In the genomic region with DNA sequence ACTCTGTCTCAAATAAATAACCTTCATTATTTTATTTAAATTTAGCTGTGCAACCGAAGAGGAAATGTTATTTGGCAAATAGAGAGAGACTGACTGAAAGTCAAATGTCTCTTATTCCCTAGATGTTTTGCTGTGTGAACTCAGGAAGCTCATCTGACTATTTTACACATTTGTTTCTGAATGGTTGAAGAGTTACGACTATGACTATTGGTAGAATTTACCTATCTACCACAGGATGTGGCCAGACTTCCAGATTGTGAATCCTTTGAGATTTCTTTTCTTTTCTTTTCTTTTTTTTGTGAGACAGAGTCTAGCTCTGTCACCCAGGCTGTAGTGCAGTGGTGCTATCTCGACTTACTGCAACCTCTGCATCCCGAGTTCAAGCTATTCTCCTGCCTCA, we compare ENCODE assay signal across 25 cellular contexts. TPM values are rescaled to one million over a fixed set of nuclear protein-coding genes. Genes with fewer than 3 reads are reported as not detected.
DNase-seq lines count a peak whose midpoint lies in the region; ATAC-seq lines count a peak whose summit lies in the region.
"Had no signal": no experiment of that assay in that cellular context is flagged by ENCODE, and none has a peak within 500 bp of the region (broad histone marks: within the 10 kb centered on the region; RNA-seq: fewer than 3 reads in every experiment).

No MANE protein-coding gene starts in this region.

- no peaks in the 10 kb centered on the region for H3K27me3 ChIP-seq in thymus (ENCODE audit: control insufficient read depth, insufficient read depth)
- H3K27me3 ChIP-seq: ascending aorta, gastrocnemius medialis, hepatocyte, Peyer's patch, SJCRH30 had no signal

- no peak overlapping the region for H3K4me3 Mint-ChIP-seq in activated naive CD4-positive, alpha-beta T cell treated with anti-CD3 and anti-CD28 coated beads, Interleukin-2, amount 10 ng/mL, durations not matched to agents 7 days and 5 days
- H3K4me3 Mint-ChIP-seq: endodermal cell had no signal

- peak overlapping the region; percentile 62 for H3K27ac Mint-ChIP-seq in activated naive CD4-positive, alpha-beta T cell treated with anti-CD3 and anti-CD28 coated beads, Interleukin-2, amount 10 ng/mL, durations not matched to agents 7 days and 5 days
- peak overlapping the region; percentile 22 to 96 for H3K27ac Mint-ChIP-seq in activated naive CD4-positive, alpha-beta T cell treated with anti-CD3 and anti-CD28 coated beads, Interleukin-2, amount 50 U/mL, for 72 hours
- H3K27ac Mint-ChIP-seq: endodermal cell had no signal

- peaks cover 2% of the 10 kb centered on the region for H3K9me3 Mint-ChIP-seq in activated naive CD4-positive, alpha-beta T cell treated with anti-CD3 and anti-CD28 coated beads, Interleukin-2, amount 10 ng/mL, durations not matched to agents 7 days and 5 days
- peaks cover 4 to 6% of the 10 kb centered on the region in 2 donors for H3K9me3 Mint-ChIP-seq in activated naive CD4-positive, alpha-beta T cell treated with anti-CD3 and anti-CD28 coated beads, Interleukin-2, amount 50 U/mL, for 72 hours
- H3K9me3 Mint-ChIP-seq: endodermal cell had no signal

- peaks cover 4% of the 10 kb centered on the region for H3K27me3 Mint-ChIP-seq in activated naive CD4-positive, alpha-beta T cell treated with anti-CD3 and anti-CD28 coated beads, Interleukin-2, amount 10 ng/mL, durations not matched to agents 7 days and 5 days

- no peaks in the 10 kb centered on the region for H3K36me3 ChIP-seq in thymus (ENCODE audit: control insufficient read depth, insufficient read depth)
- H3K36me3 ChIP-seq: ascending aorta, gastrocnemius medialis, Peyer's patch, SJCRH30 had no signal

- peak overlapping the region; percentile 18 for H3K27ac ChIP-seq in thymus (ENCODE audit: low read depth)
- H3K27ac ChIP-seq: ascending aorta, C4-2B, hepatocyte, SJCRH30 had no signal

- peaks cover 48% of the 10 kb centered on the region for H3K4me1 Mint-ChIP-seq in activated naive CD4-positive, alpha-beta T cell treated with anti-CD3 and anti-CD28 coated beads, Interleukin-2, amount 10 ng/mL, durations not matched to agents 7 days and 5 days

- no peak for DNase-seq in activated naive CD4-positive, alpha-beta T cell treated with anti-CD3 and anti-CD28 coated beads, Interleukin-2, amount 10 ng/mL, durations not matched to agents 7 days and 5 days
- DNase-seq in activated naive CD4-positive, alpha-beta T cell treated with Interleukin-2 at 50 U/mL for 16 hours: no peak
- DNase-seq in activated naive CD4-positive, alpha-beta T cell treated with anti-CD3 and anti-CD28 coated beads, Interleukin-2, amount 50 U/mL, for 72 hours (ENCODE audit: low spot score in 2 of 2): no peak
- no peak for DNase-seq in T-helper 9 cell
- DNase-seq: ACHN; activated CD4-positive, alpha-beta T cell treated with anti-CD3 and anti-CD28 coated beads, Interleukin-2, amount 50 U/mL, for 1 hour; activated gamma-delta T cell; DMS 273 treated with DMSO at 0.1 percent for 48 hours; endodermal cell; gastrocnemius medialis; GOT3; Kasumi-1; left colon; NCI-H1694 treated with DMSO at 0.1 percent for 48 hours; NCI-H2171 treated with DMSO at 0.1 percent for 48 hours; NCI-H524 treated with DMSO at 0.1 percent for 48 hours; Peyer's patch; SJCRH30; stimulated activated CD4-positive, alpha-beta T cell treated with anti-CD3 and anti-CD28 coated beads, Interleukin-1b, Interleukin-23, amount 100 ng/mL, for 48 hours had no signal

- CTCF ChIA-PET in activated naive CD4-positive, alpha-beta T cell treated with anti-CD3 and anti-CD28 coated beads, Interleukin-2, amount 10 ng/mL, durations not matched to agents 7 days and 5 days (lab: Charles Lee): interaction anchor here (0.7 to 1.2 kb wide), 3 partner anchors 17 to 121 kb away, joined by 3 to 4 read pairs (median 3); no protein-coding TSS in a partner anchor

- H3K4me1 ChIP-seq in thymus (ENCODE audit: control insufficient read depth, insufficient read depth, low read length): peaks cover 25% of the 10 kb centered on the region

- no peak overlapping the region for H3K4me3 ChIP-seq in thymus (ENCODE audit: low read length)
- H3K4me3 ChIP-seq: ascending aorta, gastrocnemius medialis, hepatocyte, Peyer's patch, SJCRH30 had no signal

- 64% methylated on average over 4 of the region's 4 CpGs for WGBS in thymus

- ATAC-seq in GM18907 (IDR thresholded peaks at IDR 0.05; ENCODE audit: unreplicated experiment): peak; percentile 22
- peak in 1 of 2 donors; percentile 2 for ATAC-seq in activated naive CD4-positive, alpha-beta T cell treated with anti-CD3 and anti-CD28 coated beads, Interleukin-2, amount 50 U/mL, for 72 hours
- ATAC-seq in GM21529 (IDR thresholded peaks at IDR 0.05; ENCODE audit: unreplicated experiment): no peak
- ATAC-seq: gastrocnemius medialis, left colon had no signal

- no peaks in the 10 kb centered on the region for H3K9me3 ChIP-seq in thymus (ENCODE audit: control insufficient read depth)
- H3K9me3 ChIP-seq: ascending aorta, gastrocnemius medialis, Peyer's patch, SJCRH30 had no signal

- peaks cover 4% of the 10 kb centered on the region for H3K36me3 Mint-ChIP-seq in activated naive CD4-positive, alpha-beta T cell treated with anti-CD3 and anti-CD28 coated beads, Interleukin-2, amount 10 ng/mL, durations not matched to agents 7 days and 5 days
- peaks cover 0 to 5% of the 10 kb centered on the region in 2 donors for H3K36me3 Mint-ChIP-seq in activated naive CD4-positive, alpha-beta T cell treated with anti-CD3 and anti-CD28 coated beads, Interleukin-2, amount 50 U/mL, for 72 hours

RNA-seq across cellular contexts. Expression of gene SDE2, which starts 5.3 kb away (rescaled TPM):
- total RNA-seq in activated naive CD4-positive, alpha-beta T cell treated with anti-CD3 and anti-CD28 coated beads, Interleukin-2, amount 50 U/mL, for 72 hours: 10 to 100 TPM; 15.9 to 29.6 TPM
- 13.8 TPM for polyA plus RNA-seq in thymus

RNA-seq across cellular contexts. Expression of gene H3-3A, which starts 58.1 kb away (rescaled TPM):
- 100 to 1,000 TPM; 292 to 444 TPM for total RNA-seq in activated naive CD4-positive, alpha-beta T cell treated with anti-CD3 and anti-CD28 coated beads, Interleukin-2, amount 50 U/mL, for 72 hours
- 1,694 TPM for polyA plus RNA-seq in thymus
